In the genomic region with DNA sequence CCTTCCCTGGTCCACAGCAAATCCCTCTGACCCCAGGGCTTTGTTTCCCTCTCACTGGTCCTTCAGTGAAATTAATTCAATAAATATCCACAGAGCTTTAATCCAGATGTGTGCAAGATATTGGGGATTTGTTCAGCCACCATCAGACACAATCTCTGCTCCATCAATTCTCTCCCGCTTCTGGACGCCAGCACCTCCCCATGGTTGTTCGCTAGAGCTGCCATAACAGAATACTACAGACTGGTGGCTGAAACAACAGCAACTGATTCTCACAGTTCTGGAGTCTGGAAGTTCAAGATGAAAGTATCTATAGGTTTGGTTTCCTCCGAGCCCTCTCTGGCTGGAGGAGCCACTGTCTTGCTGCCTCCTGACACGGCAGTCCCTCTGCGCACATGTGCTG, we compare ENCODE assay signal across 27 cellular contexts.
DNase-seq lines count a peak whose midpoint lies in the region; TF ChIP-seq lines count a peak whose summit lies in the region.
"Had no signal": no experiment of that assay in that cellular context is flagged by ENCODE, and none has a peak within 500 bp of the region (broad histone marks: within the 10 kb centered on the region; RNA-seq: fewer than 3 reads in every experiment).

No MANE protein-coding gene starts in this region.

- WGBS in endodermal cell (ENCODE audit: insufficient coverage in 1 of 2, insufficient read length in 1 of 2), 2 experiments = 96 to 100% methylated on average over 3 to 6 of the region's 6 CpGs

- POLR2A ChIA-PET in A673 (lab: Charles Lee; ENCODE audit: low non-redundant PET) = no interaction called here
- POLR2A ChIA-PET in RWPE1 (lab: Yijun Ruan, JAX; ENCODE audit: low non-redundant PET) = no interaction called here

- no peak overlapping the region for H3K27ac ChIP-seq in A673 (ENCODE audit: low read depth, low read length, poor library complexity, severe bottlenecking)
- no peak overlapping the region for H3K27ac ChIP-seq in WERI-Rb-1
- no peak overlapping the region for H3K27ac ChIP-seq in endodermal cell (ENCODE audit: low read depth, low read length)
- no peak overlapping the region for H3K27ac ChIP-seq in colonic mucosa
- no peak overlapping the region for H3K27ac ChIP-seq in RWPE1
- H3K27ac ChIP-seq: Peyer's patch had no signal

- H3K9me3 Mint-ChIP-seq in endodermal cell = no peaks in the 10 kb centered on the region
- H3K9me3 Mint-ChIP-seq: CD8-positive, alpha-beta T cell; T-helper 1 cell treated with Interleukin-12 subunit alpha and Interleukin-12 subunit beta and Interleukin-4 antibody, amounts not matched to agents 30 μg/mL and 1 μg/mL, for 36 hours had no signal

- no peaks in the 10 kb centered on the region for H3K27me3 ChIP-seq in A673 (replicated peaks; ENCODE audit: insufficient read depth, low read depth, low read length, poor library complexity)
- no peaks in the 10 kb centered on the region for H3K27me3 ChIP-seq in WERI-Rb-1 (ENCODE audit: insufficient read depth, low read depth, severe bottlenecking)
- H3K27me3 ChIP-seq in endodermal cell (ENCODE audit: control insufficient read depth, insufficient read depth, low read length, poor library complexity, severe bottlenecking) = no peaks in the 10 kb centered on the region
- no peaks in the 10 kb centered on the region for H3K27me3 ChIP-seq in colonic mucosa
- H3K27me3 ChIP-seq: Peyer's patch had no signal

- H3K36me3 ChIP-seq in A673 (ENCODE audit: insufficient read depth, low read length, poor library complexity, severe bottlenecking) (no peaks in the 10 kb centered on the region), WERI-Rb-1 (no peaks in the 10 kb centered on the region), endodermal cell (ENCODE audit: control insufficient read depth, insufficient read depth, low read length) (no peaks in the 10 kb centered on the region), colonic mucosa (no peaks in the 10 kb centered on the region)
- H3K36me3 ChIP-seq: Peyer's patch had no signal

- H3K4me1 Mint-ChIP-seq in endodermal cell = no peaks in the 10 kb centered on the region

- H3K4me3 ChIP-seq in A673 (ENCODE audit: low read depth, low read length, poor library complexity, severe bottlenecking) = no peak overlapping the region
- H3K4me3 ChIP-seq in HFF-Myc (replicated peaks; ENCODE audit: low read depth, low read length) = no peak overlapping the region
- H3K4me3 ChIP-seq in WERI-Rb-1 (ENCODE audit: low read depth, low read length) = no peak overlapping the region
- H3K4me3 ChIP-seq in endodermal cell (ENCODE audit: low read length) = no peak overlapping the region
- no peak overlapping the region for H3K4me3 ChIP-seq in colonic mucosa
- H3K4me3 ChIP-seq: Peyer's patch had no signal

- DNase-seq in A673 (ENCODE audit: low spot score) (no peak), HFF-Myc (ENCODE audit: extremely low read depth, low read depth) (no peak), WERI-Rb-1 (no peak), endodermal cell (no peak), colonic mucosa (no peak), NCI-H2227 treated with DMSO at 0.1 percent for 48 hours (lab: John Stamatoyannopoulos, UW) (no peak), RWPE1 (ENCODE audit: low spot score) (no peak), OCI-M1 (lab: John Stamatoyannopoulos, UW) (no peak)
- DNase-seq: AML-193; C1 segment of cervical spinal cord; Caco-2; CD8-positive, alpha-beta T cell; DMS79 treated with DMSO at 0.1 percent for 48 hours; GF-D8; Kasumi-1; MV-4-11; NCI-H1105; NCI-H1436 treated with DMSO at 0.1 percent for 48 hours; NCI-H187 treated with DMSO at 0.1 percent for 48 hours; NCI-H2107; NCI-H446; NCI-H524 treated with DMSO at 0.1 percent for 48 hours; NCI-H774; Peyer's patch; SIG-M5; SK-N-SH had no signal

- intact Hi-C loops in A673 (cut with micrococcal nuclease; ENCODE audit: unreplicated experiment) (no loop called here), colonic mucosa (cut with DNase I) (no loop called here)

- H3K36me3 Mint-ChIP-seq in endodermal cell (ENCODE audit: low read depth) = no peaks in the 10 kb centered on the region

- H3K9ac ChIP-seq in endodermal cell (ENCODE audit: extremely low read depth, low read length, poor library complexity, severe bottlenecking) (no peak overlapping the region), colonic mucosa (ENCODE audit: low read depth in 2 of 2, low read length in 2 of 2) (no peak overlapping the region)
- H3K9ac ChIP-seq: SK-N-SH had no signal

- CTCF ChIA-PET in A673 (lab: Charles Lee) = no interaction called here
- CTCF ChIA-PET in RWPE1 (lab: Yijun Ruan, JAX) = no interaction called here

- H3K4me3 Mint-ChIP-seq in endodermal cell = no peak overlapping the region
- H3K4me3 Mint-ChIP-seq: CD8-positive, alpha-beta T cell; T-helper 1 cell treated with Interleukin-12 subunit alpha and Interleukin-12 subunit beta and Interleukin-4 antibody, amounts not matched to agents 30 μg/mL and 1 μg/mL, for 36 hours had no signal

- no TSS peak for BruUV-seq in A673 (replicated peaks; lab: Mats Ljungman, UMichigan)

- TF ChIP-seq CTCF in A673 (conservative IDR thresholded peaks at IDR 0.05; ENCODE audit: low read depth, low read length) (0 out of 2 replicates have a peak, but pooled peaks have one; percentile 26), HFF-Myc (IDR thresholded peaks at IDR 0.05; ENCODE audit: low read depth, low read length, missing control alignments) (peak; percentile 8), WERI-Rb-1 (IDR thresholded peaks at IDR 0.05; ENCODE audit: low read depth, low read length) (0 out of 2 replicates have a peak, but pooled peaks have one; percentile 30), endodermal cell (conservative IDR thresholded peaks at IDR 0.05) (peak; percentile 26), colonic mucosa (IDR thresholded peaks at IDR 0.05) (no peak), RWPE1 (conservative IDR thresholded peaks at IDR 0.05; ENCODE audit: low read depth) (no peak)

- no peaks in the 10 kb centered on the region for H3K9me3 ChIP-seq in A673 (ENCODE audit: low read depth, low read length, poor library complexity, severe bottlenecking)
- H3K9me3 ChIP-seq in WERI-Rb-1 (ENCODE audit: severe bottlenecking) = no peaks in the 10 kb centered on the region
- no peaks in the 10 kb centered on the region for H3K9me3 ChIP-seq in endodermal cell (ENCODE audit: control insufficient read depth, low read length)
- no peaks in the 10 kb centered on the region for H3K9me3 ChIP-seq in colonic mucosa
- H3K9me3 ChIP-seq: Caco-2, Peyer's patch, SK-N-SH had no signal

- H3K4me1 ChIP-seq in A673 (ENCODE audit: insufficient read depth, low read length, poor library complexity, severe bottlenecking) = peaks cover 15% of the 10 kb centered on the region
- no peaks in the 10 kb centered on the region for H3K4me1 ChIP-seq in endodermal cell (ENCODE audit: control insufficient read depth, insufficient read depth, low read length)
- no peaks in the 10 kb centered on the region for H3K4me1 ChIP-seq in colonic mucosa
- H3K4me1 ChIP-seq: Caco-2, Peyer's patch had no signal

- no peaks in the 10 kb centered on the region for H3K27me3 Mint-ChIP-seq in endodermal cell (ENCODE audit: insufficient read depth)

- no peak overlapping the region for H3K27ac Mint-ChIP-seq in endodermal cell
- H3K27ac Mint-ChIP-seq: CD8-positive, alpha-beta T cell; T-helper 1 cell treated with Interleukin-12 subunit alpha and Interleukin-12 subunit beta and Interleukin-4 antibody, amounts not matched to agents 30 μg/mL and 1 μg/mL, for 36 hours had no signal

Comparison
In these comparisons a context has a peak if more than half of its experiments do, and no peak if none do; other contexts are left out.
1. CTCF ChIP-seq: peak in A673 (single experiment), HFF-Myc (single experiment), WERI-Rb-1 (single experiment) and endodermal cell (single experiment); none in colonic mucosa (single experiment) and RWPE1 (single experiment).